1 cellular context compared by ENCODE assay signal in the genomic region with DNA sequence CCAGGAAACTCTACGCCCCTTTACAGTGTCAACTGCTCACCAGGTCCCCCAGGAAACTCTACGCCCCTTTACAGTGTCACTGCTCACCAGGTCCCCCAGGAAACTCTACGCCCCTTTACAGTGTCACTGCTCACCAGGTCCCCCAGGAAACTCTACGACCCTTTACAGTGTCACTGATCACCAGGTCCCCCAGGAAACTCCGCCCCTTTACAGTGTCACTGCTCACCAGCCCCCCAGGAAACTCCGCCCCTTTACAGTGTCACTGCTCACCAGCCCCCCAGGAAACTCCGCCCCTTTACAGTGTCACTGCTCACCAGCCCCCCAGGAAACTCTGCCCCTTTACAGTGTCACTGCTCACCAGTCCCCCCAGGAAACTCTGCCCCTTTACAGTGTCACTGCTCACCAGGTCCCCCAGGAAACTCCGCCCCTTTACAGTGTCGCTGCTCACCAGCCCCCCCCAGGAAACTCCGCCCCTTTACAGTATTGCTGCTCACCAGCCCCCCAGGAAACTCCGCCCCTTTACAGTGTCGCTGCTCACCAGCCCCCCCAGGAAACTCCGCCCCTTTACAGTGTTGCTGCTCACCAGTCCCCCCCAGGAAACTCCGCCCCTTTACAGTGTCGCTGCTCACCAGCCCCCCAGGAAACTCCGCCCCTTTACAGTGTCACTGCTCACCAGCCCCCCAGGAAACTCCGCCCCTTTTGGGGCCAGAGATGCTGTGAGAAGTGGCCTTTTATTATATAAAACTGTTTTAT.
TF ChIP-seq lines count a peak whose summit lies in the region.
"Not testable (repeated sequence)": the region's sequence is repeated elsewhere in the genome, so short reads cannot be mapped to it uniquely, and the experiment has no call there.

No MANE protein-coding gene starts in this region.

TF ChIP-seq in HepG2, 621 proteins besides CTCF, POLR2A, EP300 and RAD21:
- 0 out of 2 replicates have a peak, but pooled peaks have one; percentile 38 for TF ChIP-seq PHF20 (CRISPR knock-in tag; IDR thresholded peaks at IDR 0.05)
- TF ChIP-seq, protein P1, sequence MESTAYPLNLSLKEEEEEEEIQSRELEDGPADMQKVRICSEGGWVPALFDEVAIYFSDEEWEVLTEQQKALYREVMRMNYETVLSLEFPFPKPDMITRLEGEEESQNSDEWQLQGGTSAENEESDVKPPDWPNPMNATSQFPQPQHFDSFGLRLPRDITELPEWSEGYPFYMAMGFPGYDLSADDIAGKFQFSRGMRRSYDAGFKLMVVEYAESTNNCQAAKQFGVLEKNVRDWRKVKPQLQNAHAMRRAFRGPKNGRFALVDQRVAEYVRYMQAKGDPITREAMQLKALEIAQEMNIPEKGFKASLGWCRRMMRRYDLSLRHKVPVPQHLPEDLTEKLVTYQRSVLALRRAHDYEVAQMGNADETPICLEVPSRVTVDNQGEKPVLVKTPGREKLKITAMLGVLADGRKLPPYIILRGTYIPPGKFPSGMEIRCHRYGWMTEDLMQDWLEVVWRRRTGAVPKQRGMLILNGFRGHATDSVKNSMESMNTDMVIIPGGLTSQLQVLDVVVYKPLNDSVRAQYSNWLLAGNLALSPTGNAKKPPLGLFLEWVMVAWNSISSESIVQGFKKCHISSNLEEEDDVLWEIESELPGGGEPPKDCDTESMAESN (CRISPR knock-in tag; conservative IDR thresholded peaks at IDR 0.05) = 0 out of 2 replicates have a peak, but pooled peaks have one; percentile 19
- TF ChIP-seq GABPA (IDR thresholded peaks at IDR 0.05; ENCODE audit: low read depth, low read length); MAZ (CRISPR knock-in tag; IDR thresholded peaks at IDR 0.05; ENCODE audit: low read depth): not testable (repeated sequence)
- peak; percentile 89 for TF ChIP-seq GABPA (CRISPR knock-in tag; IDR thresholded peaks at IDR 0.05; ENCODE audit: low read depth)
- peak; percentile 100 for TF ChIP-seq ZBTB3 (CRISPR knock-in tag; IDR thresholded peaks at IDR 0.05; ENCODE audit: borderline replicate concordance, low read depth)
- TF ChIP-seq, protein P2, sequence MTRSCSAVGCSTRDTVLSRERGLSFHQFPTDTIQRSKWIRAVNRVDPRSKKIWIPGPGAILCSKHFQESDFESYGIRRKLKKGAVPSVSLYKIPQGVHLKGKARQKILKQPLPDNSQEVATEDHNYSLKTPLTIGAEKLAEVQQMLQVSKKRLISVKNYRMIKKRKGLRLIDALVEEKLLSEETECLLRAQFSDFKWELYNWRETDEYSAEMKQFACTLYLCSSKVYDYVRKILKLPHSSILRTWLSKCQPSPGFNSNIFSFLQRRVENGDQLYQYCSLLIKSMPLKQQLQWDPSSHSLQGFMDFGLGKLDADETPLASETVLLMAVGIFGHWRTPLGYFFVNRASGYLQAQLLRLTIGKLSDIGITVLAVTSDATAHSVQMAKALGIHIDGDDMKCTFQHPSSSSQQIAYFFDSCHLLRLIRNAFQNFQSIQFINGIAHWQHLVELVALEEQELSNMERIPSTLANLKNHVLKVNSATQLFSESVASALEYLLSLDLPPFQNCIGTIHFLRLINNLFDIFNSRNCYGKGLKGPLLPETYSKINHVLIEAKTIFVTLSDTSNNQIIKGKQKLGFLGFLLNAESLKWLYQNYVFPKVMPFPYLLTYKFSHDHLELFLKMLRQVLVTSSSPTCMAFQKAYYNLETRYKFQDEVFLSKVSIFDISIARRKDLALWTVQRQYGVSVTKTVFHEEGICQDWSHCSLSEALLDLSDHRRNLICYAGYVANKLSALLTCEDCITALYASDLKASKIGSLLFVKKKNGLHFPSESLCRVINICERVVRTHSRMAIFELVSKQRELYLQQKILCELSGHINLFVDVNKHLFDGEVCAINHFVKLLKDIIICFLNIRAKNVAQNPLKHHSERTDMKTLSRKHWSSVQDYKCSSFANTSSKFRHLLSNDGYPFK (CRISPR knock-in tag; IDR thresholded peaks at IDR 0.05; ENCODE audit: borderline replicate concordance) = peak; percentile 97
- TF ChIP-seq, protein P3, sequence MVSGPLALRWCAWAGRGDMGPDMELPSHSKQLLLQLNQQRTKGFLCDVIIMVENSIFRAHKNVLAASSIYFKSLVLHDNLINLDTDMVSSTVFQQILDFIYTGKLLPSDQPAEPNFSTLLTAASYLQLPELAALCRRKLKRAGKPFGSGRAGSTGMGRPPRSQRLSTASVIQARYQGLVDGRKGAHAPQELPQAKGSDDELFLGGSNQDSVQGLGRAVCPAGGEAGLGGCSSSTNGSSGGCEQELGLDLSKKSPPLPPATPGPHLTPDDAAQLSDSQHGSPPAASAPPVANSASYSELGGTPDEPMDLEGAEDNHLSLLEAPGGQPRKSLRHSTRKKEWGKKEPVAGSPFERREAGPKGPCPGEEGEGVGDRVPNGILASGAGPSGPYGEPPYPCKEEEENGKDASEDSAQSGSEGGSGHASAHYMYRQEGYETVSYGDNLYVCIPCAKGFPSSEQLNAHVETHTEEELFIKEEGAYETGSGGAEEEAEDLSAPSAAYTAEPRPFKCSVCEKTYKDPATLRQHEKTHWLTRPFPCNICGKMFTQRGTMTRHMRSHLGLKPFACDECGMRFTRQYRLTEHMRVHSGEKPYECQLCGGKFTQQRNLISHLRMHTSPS (CRISPR knock-in tag; IDR thresholded peaks at IDR 0.05; ENCODE audit: low read depth) = 0 out of 2 replicates have a peak, but pooled peaks have one; percentile 8
- peak; percentile 61; the same call in 1 of the 2 replicates for TF ChIP-seq MAZ (IDR thresholded peaks at IDR 0.05; ENCODE audit: borderline replicate concordance, low read depth, low read length)
- peak; percentile 72 for TF ChIP-seq SP4 (CRISPR knock-in tag; IDR thresholded peaks at IDR 0.05)
- TF ChIP-seq, protein P4, sequence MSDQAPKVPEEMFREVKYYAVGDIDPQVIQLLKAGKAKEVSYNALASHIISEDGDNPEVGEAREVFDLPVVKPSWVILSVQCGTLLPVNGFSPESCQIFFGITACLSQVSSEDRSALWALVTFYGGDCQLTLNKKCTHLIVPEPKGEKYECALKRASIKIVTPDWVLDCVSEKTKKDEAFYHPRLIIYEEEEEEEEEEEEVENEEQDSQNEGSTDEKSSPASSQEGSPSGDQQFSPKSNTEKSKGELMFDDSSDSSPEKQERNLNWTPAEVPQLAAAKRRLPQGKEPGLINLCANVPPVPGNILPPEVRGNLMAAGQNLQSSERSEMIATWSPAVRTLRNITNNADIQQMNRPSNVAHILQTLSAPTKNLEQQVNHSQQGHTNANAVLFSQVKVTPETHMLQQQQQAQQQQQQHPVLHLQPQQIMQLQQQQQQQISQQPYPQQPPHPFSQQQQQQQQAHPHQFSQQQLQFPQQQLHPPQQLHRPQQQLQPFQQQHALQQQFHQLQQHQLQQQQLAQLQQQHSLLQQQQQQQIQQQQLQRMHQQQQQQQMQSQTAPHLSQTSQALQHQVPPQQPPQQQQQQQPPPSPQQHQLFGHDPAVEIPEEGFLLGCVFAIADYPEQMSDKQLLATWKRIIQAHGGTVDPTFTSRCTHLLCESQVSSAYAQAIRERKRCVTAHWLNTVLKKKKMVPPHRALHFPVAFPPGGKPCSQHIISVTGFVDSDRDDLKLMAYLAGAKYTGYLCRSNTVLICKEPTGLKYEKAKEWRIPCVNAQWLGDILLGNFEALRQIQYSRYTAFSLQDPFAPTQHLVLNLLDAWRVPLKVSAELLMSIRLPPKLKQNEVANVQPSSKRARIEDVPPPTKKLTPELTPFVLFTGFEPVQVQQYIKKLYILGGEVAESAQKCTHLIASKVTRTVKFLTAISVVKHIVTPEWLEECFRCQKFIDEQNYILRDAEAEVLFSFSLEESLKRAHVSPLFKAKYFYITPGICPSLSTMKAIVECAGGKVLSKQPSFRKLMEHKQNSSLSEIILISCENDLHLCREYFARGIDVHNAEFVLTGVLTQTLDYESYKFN (CRISPR knock-in tag; conservative IDR thresholded peaks at IDR 0.05) = peak; percentile 40; the same call in 1 of the 2 replicates
